Comparison of ENCODE assay signal across 2 cellular contexts in the genomic region with DNA sequence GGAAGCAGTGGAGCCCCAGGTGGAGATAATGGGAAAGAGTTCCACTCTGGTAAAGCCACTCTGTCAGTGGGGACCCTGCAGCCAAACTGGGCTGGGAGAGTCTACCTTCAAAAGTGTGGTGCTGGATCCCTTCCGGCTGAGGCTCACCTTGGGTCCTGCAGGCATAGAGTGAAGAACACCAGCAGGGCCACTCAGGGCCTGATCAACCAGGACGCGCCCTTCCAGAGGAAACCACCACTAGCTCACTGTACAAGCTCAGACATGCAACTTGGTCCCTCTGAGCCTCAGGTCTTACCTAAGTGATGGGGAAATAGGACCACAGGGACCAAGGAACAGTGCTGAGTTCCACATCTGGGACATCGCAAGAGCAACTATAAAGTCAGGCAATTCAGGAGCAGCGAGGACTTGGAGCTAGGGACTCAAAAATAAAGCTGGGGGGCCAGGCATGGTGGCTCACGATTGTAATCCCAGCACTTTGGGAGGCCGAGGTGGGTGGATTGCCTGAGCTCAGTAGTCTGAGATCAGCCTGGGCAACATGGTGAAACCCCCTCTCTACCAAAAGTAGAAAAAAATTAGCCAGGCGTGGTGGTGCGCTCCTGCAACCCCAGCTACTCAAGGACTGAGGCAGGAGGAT.
TF ChIP-seq lines count a peak whose summit lies in the region.

No MANE protein-coding gene starts in this region.

TF ChIP-seq in HCT116, 20 proteins besides CTCF, POLR2A, EP300 and RAD21:
- TF ChIP-seq JUND (IDR thresholded peaks at IDR 0.05) (no peak), CBX3 (IDR thresholded peaks at IDR 0.05; ENCODE audit: low read depth) (no peak), SIN3A (IDR thresholded peaks at IDR 0.05; ENCODE audit: low read depth) (no peak), ZFX (IDR thresholded peaks at IDR 0.05) (no peak), FOSL1 (IDR thresholded peaks at IDR 0.05; ENCODE audit: low read depth) (no peak), CEBPB (IDR thresholded peaks at IDR 0.05; ENCODE audit: low read depth) (no peak), EZH2phosphoT487 (IDR thresholded peaks at IDR 0.05; ENCODE audit: borderline replicate concordance) (no peak), ZNF274 (IDR thresholded peaks at IDR 0.05; ENCODE audit: low read depth, low read length) (no peak), SRF (IDR thresholded peaks at IDR 0.05; ENCODE audit: low read depth) (no peak), TCF7L2 (IDR thresholded peaks at IDR 0.05; ENCODE audit: borderline replicate concordance, extremely low read depth, insufficient read depth, insufficient read length) (no peak), POLR2AphosphoS5 (IDR thresholded peaks at IDR 0.05; ENCODE audit: low read depth, low read length) (no peak), EGR1 (IDR thresholded peaks at IDR 0.05; ENCODE audit: low read depth) (no peak), YY1 (IDR thresholded peaks at IDR 0.05; ENCODE audit: extremely low read depth, insufficient replicate concordance, low read depth, low read length) (no peak), SP1 (IDR thresholded peaks at IDR 0.05; ENCODE audit: low read depth) (no peak), ELF1 (IDR thresholded peaks at IDR 0.05; ENCODE audit: borderline replicate concordance, low read depth) (no peak), ZBTB33 (IDR thresholded peaks at IDR 0.05; ENCODE audit: extremely low read depth, insufficient replicate concordance, low read length) (no peak), EZH2 (IDR thresholded peaks at IDR 0.05) (no peak)
- TF ChIP-seq, protein P1, sequence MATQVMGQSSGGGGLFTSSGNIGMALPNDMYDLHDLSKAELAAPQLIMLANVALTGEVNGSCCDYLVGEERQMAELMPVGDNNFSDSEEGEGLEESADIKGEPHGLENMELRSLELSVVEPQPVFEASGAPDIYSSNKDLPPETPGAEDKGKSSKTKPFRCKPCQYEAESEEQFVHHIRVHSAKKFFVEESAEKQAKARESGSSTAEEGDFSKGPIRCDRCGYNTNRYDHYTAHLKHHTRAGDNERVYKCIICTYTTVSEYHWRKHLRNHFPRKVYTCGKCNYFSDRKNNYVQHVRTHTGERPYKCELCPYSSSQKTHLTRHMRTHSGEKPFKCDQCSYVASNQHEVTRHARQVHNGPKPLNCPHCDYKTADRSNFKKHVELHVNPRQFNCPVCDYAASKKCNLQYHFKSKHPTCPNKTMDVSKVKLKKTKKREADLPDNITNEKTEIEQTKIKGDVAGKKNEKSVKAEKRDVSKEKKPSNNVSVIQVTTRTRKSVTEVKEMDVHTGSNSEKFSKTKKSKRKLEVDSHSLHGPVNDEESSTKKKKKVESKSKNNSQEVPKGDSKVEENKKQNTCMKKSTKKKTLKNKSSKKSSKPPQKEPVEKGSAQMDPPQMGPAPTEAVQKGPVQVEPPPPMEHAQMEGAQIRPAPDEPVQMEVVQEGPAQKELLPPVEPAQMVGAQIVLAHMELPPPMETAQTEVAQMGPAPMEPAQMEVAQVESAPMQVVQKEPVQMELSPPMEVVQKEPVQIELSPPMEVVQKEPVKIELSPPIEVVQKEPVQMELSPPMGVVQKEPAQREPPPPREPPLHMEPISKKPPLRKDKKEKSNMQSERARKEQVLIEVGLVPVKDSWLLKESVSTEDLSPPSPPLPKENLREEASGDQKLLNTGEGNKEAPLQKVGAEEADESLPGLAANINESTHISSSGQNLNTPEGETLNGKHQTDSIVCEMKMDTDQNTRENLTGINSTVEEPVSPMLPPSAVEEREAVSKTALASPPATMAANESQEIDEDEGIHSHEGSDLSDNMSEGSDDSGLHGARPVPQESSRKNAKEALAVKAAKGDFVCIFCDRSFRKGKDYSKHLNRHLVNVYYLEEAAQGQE (IDR thresholded peaks at IDR 0.05; ENCODE audit: low read depth), result no peak
- TF ChIP-seq, protein P2, sequence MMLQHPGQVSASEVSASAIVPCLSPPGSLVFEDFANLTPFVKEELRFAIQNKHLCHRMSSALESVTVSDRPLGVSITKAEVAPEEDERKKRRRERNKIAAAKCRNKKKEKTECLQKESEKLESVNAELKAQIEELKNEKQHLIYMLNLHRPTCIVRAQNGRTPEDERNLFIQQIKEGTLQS (IDR thresholded peaks at IDR 0.05), result no peak
- TF ChIP-seq, protein P3, sequence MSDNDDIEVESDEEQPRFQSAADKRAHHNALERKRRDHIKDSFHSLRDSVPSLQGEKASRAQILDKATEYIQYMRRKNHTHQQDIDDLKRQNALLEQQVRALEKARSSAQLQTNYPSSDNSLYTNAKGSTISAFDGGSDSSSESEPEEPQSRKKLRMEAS (IDR thresholded peaks at IDR 0.05), result no peak

TF ChIP-seq in HEK293T, 16 proteins besides CTCF, POLR2A, EP300 and RAD21:
- TF ChIP-seq PKNOX1 (IDR thresholded peaks at IDR 0.05) (no peak), ZNF384 (IDR thresholded peaks at IDR 0.05) (no peak), FOXM1 (IDR thresholded peaks at IDR 0.05; ENCODE audit: borderline replicate concordance) (no peak), ELF4 (IDR thresholded peaks at IDR 0.05) (no peak), BHLHE40 (IDR thresholded peaks at IDR 0.05; ENCODE audit: borderline replicate concordance) (no peak), L3MBTL2 (conservative IDR thresholded peaks at IDR 0.05) (no peak), TARDBP (IDR thresholded peaks at IDR 0.05) (no peak), LEF1 (IDR thresholded peaks at IDR 0.05; ENCODE audit: borderline replicate concordance) (no peak), SUZ12 (IDR thresholded peaks at IDR 0.05) (no peak), SP1 (IDR thresholded peaks at IDR 0.05) (no peak)
